ENCODE assay signal across 10 cellular contexts in genomic region chr6:14108571-14109410, GRCh38. TPM values are rescaled to one million over a fixed set of nuclear protein-coding genes. Genes with fewer than 3 reads are reported as not detected.
DNase-seq lines count a peak whose midpoint lies in the region; ATAC-seq, FAIRE-seq and TF ChIP-seq lines count a peak whose summit lies in the region.
"Had no signal": no experiment of that assay in that cellular context is flagged by ENCODE, and none has a peak within 500 bp of the region (broad histone marks: within the 10 kb centered on the region; RNA-seq: fewer than 3 reads in every experiment).

No MANE protein-coding gene starts in this region.

- no peaks in the 10 kb centered on the region for H3K9me3 ChIP-seq in right lobe of liver
- H3K9me3 ChIP-seq in HepG2 (ENCODE audit: low read length): peaks cover 15% of the 10 kb centered on the region

- H3K4me2 ChIP-seq in HepG2 (ENCODE audit: low read depth, low read length): no peak overlapping the region

- no peaks in the 10 kb centered on the region for H3K4me1 ChIP-seq in right lobe of liver
- H3K4me1 ChIP-seq in HepG2 (ENCODE audit: insufficient read depth, low read length): no peaks in the 10 kb centered on the region

- ATAC-seq in right lobe of liver (peak; percentile 63 to 90 (median 80)), HepG2 (no peak; the same call in 2 of the 3 replicates), HG02943 (IDR thresholded peaks at IDR 0.05; ENCODE audit: low read depth, unreplicated experiment) (peak; percentile 78)
- peak; percentile 47 for ATAC-seq in central memory CD8-positive, alpha-beta T cell (replicated peaks; ENCODE audit: extremely low read depth, poor library complexity, severe bottlenecking)

- intact Hi-C loops in right lobe of liver (cut with DNase I): no loop called here
- intact Hi-C loops in HepG2 (cut with micrococcal nuclease; ENCODE audit: unreplicated experiment): no loop called here

- peak overlapping the region; percentile 0 for H3K4me3 Mint-ChIP-seq in central memory CD8-positive, alpha-beta T cell

- H3K4me1 Mint-ChIP-seq in central memory CD8-positive, alpha-beta T cell: peaks cover 20% of the 10 kb centered on the region

- POLR2A ChIA-PET in HepG2 (lab: Yijun Ruan, JAX): no interaction called here

- no peaks in the 10 kb centered on the region for H4K20me1 ChIP-seq in HepG2 (ENCODE audit: insufficient read depth, low read length)

- H3K9me3 Mint-ChIP-seq in central memory CD8-positive, alpha-beta T cell: no peaks in the 10 kb centered on the region

- H3K79me2 ChIP-seq in HepG2 (ENCODE audit: insufficient read depth, low read length): no peaks in the 10 kb centered on the region

- H3K36me3 ChIP-seq in right lobe of liver (no peaks in the 10 kb centered on the region), HepG2 (replicated peaks in 1 of 2; ENCODE audit: control insufficient read depth in 1 of 2, insufficient read depth in 2 of 2, low read length in 2 of 2) (no peaks in the 10 kb centered on the region)

- in situ Hi-C loops in HepG2 (cut with HindIII; ENCODE audit: extremely low pct_ligation_motif_present, low pct_unique_long_range_greater_than_20kb): no loop called here

- TF ChIP-seq RAD21 in HepG2 (CRISPR knock-in tag; IDR thresholded peaks at IDR 0.05): no peak

- DNase-seq in right lobe of liver: peak in 1 of 3 donors; percentile 62
- DNase-seq in HepG2 (ENCODE audit: low spot score): no peak
- peak; percentile 68 to 85 for DNase-seq in NOMO-1 (lab: John Stamatoyannopoulos, UW; ENCODE audit: unreplicated experiment in 2 of 2)
- DNase-seq in central memory CD8-positive, alpha-beta T cell (ENCODE audit: low spot score in 2 of 2): no peak
- peak in 31 of 49 donors; percentile 6 to 68 (median 27) for DNase-seq in substantia nigra (lab: John Stamatoyannopoulos, UW)
- no peak for DNase-seq in NCI-H82 treated with DMSO at 0.1 percent for 48 hours (lab: John Stamatoyannopoulos, UW; ENCODE audit: unreplicated experiment)
- no peak for DNase-seq in SHP77 treated with DMSO at 0.1 percent for 48 hours (lab: John Stamatoyannopoulos, UW)

- H2AFZ ChIP-seq in HepG2 (ENCODE audit: low read length): no peak overlapping the region

- no peak for FAIRE-seq in HepG2 (lab: Jason Lieb, UNC)
- FAIRE-seq: G401.6, islet of Langerhans had no signal

- TF ChIP-seq POLR2A in right lobe of liver (IDR thresholded peaks at IDR 0.05) (no peak), HepG2 (IDR thresholded peaks at IDR 0.05; ENCODE audit: insufficient read depth in 1 of 2, low read depth in 2 of 2, low read length in 2 of 2) (no peak)

- TF ChIP-seq CTCF in right lobe of liver (IDR thresholded peaks at IDR 0.05) (no peak), HepG2 (CRISPR knock-in tag; IDR thresholded peaks at IDR 0.05) (no peak)

- TF ChIP-seq EP300 in HepG2 (IDR thresholded peaks at IDR 0.05; ENCODE audit: low read depth in 2 of 2, low read length in 2 of 2) (no peak), HepG2 (CRISPR knock-in tag; IDR thresholded peaks at IDR 0.05; ENCODE audit: borderline replicate concordance) (no peak)

- CTCF ChIA-PET in HepG2 (lab: Yijun Ruan, JAX; ENCODE audit: low intra/inter-chr PET ratio, low total read pairs): no interaction called here

- H3K36me3 Mint-ChIP-seq in central memory CD8-positive, alpha-beta T cell (ENCODE audit: insufficient read depth): peaks cover 1% of the 10 kb centered on the region

- H3K27ac ChIP-seq in right lobe of liver (no peak overlapping the region), HepG2 (ENCODE audit: extremely low read length, insufficient read depth, low read length) (no peak overlapping the region), substantia nigra (ENCODE audit: low read depth, low read length, poor library complexity, severe bottlenecking) (no peak overlapping the region)

- H3K27me3 Mint-ChIP-seq in central memory CD8-positive, alpha-beta T cell: peaks cover 49% of the 10 kb centered on the region

- peak overlapping the region; percentile 86 for H3K27ac Mint-ChIP-seq in central memory CD8-positive, alpha-beta T cell (ENCODE audit: low read depth)

- BruUV-seq in HepG2 (replicated peaks; lab: Mats Ljungman, UMichigan): no TSS peak

- no peak overlapping the region for H3K9ac ChIP-seq in HepG2 (ENCODE audit: insufficient read depth, low read depth, low read length)

- WGBS in right lobe of liver (ENCODE audit: insufficient coverage, low coverage, low lambda C conversion rate, missing lambda C conversion rate): 54% methylated on average over 11 of the region's 14 CpGs
- WGBS in HepG2 (ENCODE audit: low lambda C conversion rate): 38% methylated on average over 11 of the region's 14 CpGs

- no peaks in the 10 kb centered on the region for H3K27me3 ChIP-seq in right lobe of liver
- peaks cover 4 to 8% of the 10 kb centered on the region in 2 experiments; a peak in 4 of 5 replicates for H3K27me3 ChIP-seq in HepG2 (ENCODE audit: control insufficient read depth in 1 of 2, insufficient read depth in 2 of 2, low read length in 2 of 2)

- H3K4me3 ChIP-seq in right lobe of liver: no peak overlapping the region
- no peak overlapping the region for H3K4me3 ChIP-seq in HepG2 (replicated peaks in 1 of 3; ENCODE audit: insufficient read depth in 1 of 3, low read depth in 2 of 3, low read length in 3 of 3)

TF ChIP-seq in HepG2, 621 proteins besides CTCF, POLR2A, EP300 and RAD21 (continues in another document):
- TF ChIP-seq GABPB1 (CRISPR knock-in tag; IDR thresholded peaks at IDR 0.05) (no peak), ZNF687 (CRISPR knock-in tag; IDR thresholded peaks at IDR 0.05) (no peak), REXO4 (CRISPR knock-in tag; IDR thresholded peaks at IDR 0.05; ENCODE audit: borderline replicate concordance) (no peak), CBX2 (IDR thresholded peaks at IDR 0.05; ENCODE audit: low read depth, low read length) (no peak), CBX2 (CRISPR knock-in tag; IDR thresholded peaks at IDR 0.05; ENCODE audit: low read depth) (no peak), ZNF343 (CRISPR knock-in tag; IDR thresholded peaks at IDR 0.05) (no peak), ZKSCAN5 (CRISPR knock-in tag; IDR thresholded peaks at IDR 0.05) (no peak)

RNA-seq across cellular contexts. Expression of gene CD83, which starts 8.8 kb away (rescaled TPM):
- 1 to 10 TPM in 4 of 6 experiments, under 1 TPM in 2; 0.32 to 5.2 (median 1.1) TPM for total RNA-seq in right lobe of liver
- 1.7 and 2.3 TPM in 2 replicates for total RNA-seq in HepG2 (2016; rRNA removed; fragmentation: Illumina TruSeq; extraction: Trizol)
- total RNA-seq in HepG2 (2016; cell fraction: cytosol; rRNA removed; fragmentation: Illumina TruSeq; extraction: Trizol; ENCODE audit: low read depth): 1.1 and 1.2 TPM in 2 replicates
- total RNA-seq in HepG2 (2016; cell fraction: insoluble cytoplasmic fraction; rRNA removed; fragmentation: Illumina TruSeq; extraction: Trizol): 1.9 and 3.0 TPM in 2 replicates
- 2.0 and 2.5 TPM in 2 replicates for total RNA-seq in HepG2 (2016; cell fraction: membrane; rRNA removed; fragmentation: Illumina TruSeq; extraction: Trizol)
- 2.2 and 2.3 TPM in 2 replicates for total RNA-seq in HepG2 (2016; cell fraction: nucleus; rRNA removed; fragmentation: Illumina TruSeq; extraction: Trizol)
- polyA plus RNA-seq in HepG2 (2011; rRNA removed): 0.46 and 0.51 TPM in 2 replicates
- polyA plus RNA-seq in HepG2 (2011; cell fraction: cytosol; rRNA removed): 0.28 and 0.55 TPM in 2 replicates
- polyA plus RNA-seq in HepG2 (2011; cell fraction: nucleus; rRNA removed): 0.24 and 0.35 TPM in 2 replicates
- polyA plus RNA-seq in HepG2 (2012): 0.89 and 1.4 TPM in 2 replicates
- polyA plus RNA-seq in HepG2 (2016; cell fraction: cytosol; fragmentation: Illumina TruSeq; extraction: Trizol; ENCODE audit: low read depth): 0.74 and 0.84 TPM in 2 replicates
- polyA plus RNA-seq in HepG2 (2016; cell fraction: insoluble cytoplasmic fraction; fragmentation: Illumina TruSeq; extraction: Trizol; ENCODE audit: low read depth): 1.6 and 2.0 TPM in 2 replicates
- polyA plus RNA-seq in HepG2 (2016; cell fraction: membrane; fragmentation: Illumina TruSeq; extraction: Trizol; ENCODE audit: low read depth): 1.7 and 1.8 TPM in 2 replicates
- polyA plus RNA-seq in HepG2 (2016; cell fraction: nucleus; fragmentation: Illumina TruSeq; extraction: Trizol; ENCODE audit: insufficient read depth, low read depth): 2.8 and 3.1 TPM in 2 replicates
- 0.36 and 7.7 TPM in 2 replicates for polyA minus RNA-seq in HepG2 (2011; rRNA and poly(A)+ RNA removed; ENCODE audit: low replicate concordance)
- not detected in 2 replicates for polyA minus RNA-seq in HepG2 (2011; cell fraction: cytosol; rRNA and poly(A)+ RNA removed)
- 0.37 TPM in 1 of 2 replicates, not detected in the other for polyA minus RNA-seq in HepG2 (2011; cell fraction: nucleus; rRNA and poly(A)+ RNA removed)

Comparison
In these comparisons a context has a peak if more than half of its experiments do, and no peak if none do; other contexts are left out.
1. DNase-seq: peak in NOMO-1 (2 of 2) and substantia nigra (31 of 49); none in HepG2 (single experiment), central memory CD8-positive, alpha-beta T cell (0 of 2), NCI-H82 treated with DMSO at 0.1 percent for 48 hours (single experiment) and SHP77 treated with DMSO at 0.1 percent for 48 hours (single experiment).